Comparison of ENCODE assay signal across 8 cellular contexts in the genomic region with DNA sequence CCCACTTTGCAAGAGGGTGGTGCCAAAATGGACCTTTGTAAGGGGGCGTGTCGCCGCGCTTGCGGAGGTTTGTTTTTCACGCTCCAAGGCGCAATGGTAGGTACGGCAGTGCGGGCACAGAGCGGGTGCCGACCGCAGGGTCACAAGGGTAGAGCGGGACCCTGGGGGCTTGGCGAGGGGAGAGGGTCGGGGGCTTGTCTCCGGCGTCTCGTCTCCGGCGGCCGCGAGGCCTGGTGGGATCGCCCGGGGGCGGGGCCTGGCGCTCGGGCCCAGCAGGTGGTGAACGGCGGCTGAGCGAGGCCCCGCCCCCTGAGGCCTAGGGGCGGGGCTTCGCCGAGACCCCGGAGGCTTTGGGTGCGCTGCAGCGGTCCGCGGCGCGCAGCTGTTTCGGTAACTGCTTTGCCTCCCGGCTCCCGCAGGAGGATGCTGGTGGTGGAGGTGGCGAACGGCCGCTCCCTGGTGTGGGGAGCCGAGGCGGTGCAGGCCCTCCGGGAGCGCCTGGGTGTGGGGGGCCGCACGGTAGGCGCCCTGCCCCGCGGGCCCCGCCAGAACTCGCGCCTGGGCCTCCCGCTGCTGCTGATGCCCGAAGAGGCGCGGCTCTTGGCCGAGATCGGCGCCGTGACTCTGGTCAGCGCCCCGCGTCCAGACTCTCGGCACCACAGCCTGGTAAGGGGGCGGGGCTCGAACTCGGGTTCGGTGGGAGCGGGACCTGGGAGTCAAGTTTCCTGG. TPM values are rescaled to one million over a fixed set of nuclear protein-coding genes. Genes with fewer than 3 reads are reported as not detected.
DNase-seq lines count a peak whose midpoint lies in the region; ATAC-seq and TF ChIP-seq lines count a peak whose summit lies in the region.

TSEN34 (plus strand) TSS at position 367 of the 729 bp plus-strand sequence; CDS start at position 424, 57 bp downstream.

- ATAC-seq in HG02852 (IDR thresholded peaks at IDR 0.05; ENCODE audit: unreplicated experiment), result peak; percentile 27

- no peaks in the 10 kb centered on the region for H3K27me3 ChIP-seq in breast epithelium

- no peaks in the 10 kb centered on the region for H3K9me3 ChIP-seq in breast epithelium

- H3K4me3 ChIP-seq in breast epithelium, result peak within 1 kb of the TSS; percentile 65 to 93 (median 70)

- no peaks in the 10 kb centered on the region for H3K36me3 ChIP-seq in breast epithelium

- TF ChIP-seq POLR2A in breast epithelium (IDR thresholded peaks at IDR 0.05), result no peak

- peak within 1 kb of the TSS; percentile 96 to 99 for H3K27ac ChIP-seq in breast epithelium

- TF ChIP-seq CTCF in breast epithelium (IDR thresholded peaks at IDR 0.05), result peak in 1 of 3 donors; percentile 22

- H3K4me1 ChIP-seq in breast epithelium, result peaks cover 0 to 17% of the 10 kb centered on the region in 2 donors

- DNase-seq in SIG-M5 treated with dmso at 0.1 percent for 504 hours (lab: John Stamatoyannopoulos, UW; ENCODE audit: unreplicated experiment) (peak; percentile 71), SIG-M5 (lab: John Stamatoyannopoulos, UW) (no peak), NCI-H1436 treated with DMSO at 0.1 percent for 48 hours (lab: John Stamatoyannopoulos, UW) (peak; percentile 67), T-helper 22 cell (ENCODE audit: low read depth) (peak; percentile 81), breast epithelium (ENCODE audit: low spot score in 2 of 2) (peak in 1 of 2 donors; percentile 56), iris pigment epithelial cell (ENCODE audit: low read depth) (peak; percentile 80)
- DNase-seq in stimulated activated CD4-positive, alpha-beta T cell treated with anti-CD3 and anti-CD28 coated beads, Interleukin-12 subunit alpha, Interleukin-12 subunit beta, amount 100 ng/mL, for 24 hours (ENCODE audit: low read depth in 2 of 2), result peak; percentile 71 to 77

- intact Hi-C loops in breast epithelium (cut with DNase I; ENCODE audit: low total_unique reads), result no loop called here

RNA-seq across cellular contexts. Expression of gene TSEN34, which starts in this region (rescaled TPM):
- 10 to 100 TPM; 59.5 to 80.3 (median 74.4) TPM for total RNA-seq in breast epithelium
